In genomic region chr5:174839196-174839595, GRCh38 we compare ENCODE assay signal across 27 cellular contexts.
"Had no signal": no experiment of that assay in that cellular context is flagged by ENCODE, and none has a peak within 500 bp of the region (broad histone marks: within the 10 kb centered on the region; RNA-seq: fewer than 3 reads in every experiment).

No MANE protein-coding gene starts in this region.

- H3K79me2 ChIP-seq: parathyroid adenoma had no signal

- H3K36me3 ChIP-seq: esophagus squamous epithelium, neural progenitor cell, stomach, transverse colon had no signal

- H3K4me1 ChIP-seq: body of pancreas, parathyroid adenoma, stomach, testis, transverse colon had no signal

- H2AFZ ChIP-seq: parathyroid adenoma had no signal

- H3K9me3 ChIP-seq: body of pancreas, esophagus squamous epithelium, stomach, testis, transverse colon had no signal

- H3K27ac ChIP-seq: body of pancreas, coronary artery, esophagus squamous epithelium, neural progenitor cell, parathyroid adenoma, stomach, testis, transverse colon, VCaP had no signal

- H3K27me3 ChIP-seq: body of pancreas, neural progenitor cell, testis, transverse colon had no signal

- H3K4me2 ChIP-seq: neural progenitor cell had no signal

- ATAC-seq: body of pancreas; left colon; natural killer cell; right cardiac atrium; stimulated activated naive B cell treated with anti-CD40 and anti-IgM and Interleukin-4, amounts not matched to agents 10 μg/mL and 1 μg/mL and 100 μg/mL, for 72 hours had no signal

- H3K4me3 ChIP-seq: body of pancreas, coronary artery, esophagus squamous epithelium, neural progenitor cell, stomach, testis, transverse colon had no signal

- DNase-seq: activated CD4-positive, alpha-beta T cell treated with anti-CD3 and anti-CD28 coated beads for 4 hours; activated CD4-positive, alpha-beta T cell treated with anti-CD3 and anti-CD28 coated beads, Interleukin-2, amount 50 U/mL, for 48 hours; activated CD8-positive, alpha-beta memory T cell treated with anti-CD3 and anti-CD28 coated beads for 24 hours; activated effector memory CD4-positive, alpha-beta T cell treated with Interleukin-2 at 50 U/mL for 16 hours; activated naive CD4-positive, alpha-beta T cell treated with Interleukin-2 at 50 U/mL for 16 hours; aorta; body of pancreas; cerebellar nuclear complex; esophagus squamous epithelium; foreskin melanocyte; glutamatergic neuron; left colon; natural killer cell; occipital lobe; right cardiac atrium; stimulated activated CD4-positive, alpha-beta T cell treated with anti-CD3 and anti-CD28 coated beads, Interleukin-15, amount 100 ng/mL, for 24 hours; stimulated activated CD4-positive, alpha-beta T cell treated with anti-CD3 and anti-CD28 coated beads, Interleukin-2, amount 100 ng/mL, for 24 hours; stimulated activated naive B cell treated with anti-CD40 and anti-IgM and Interleukin-4, amounts not matched to agents 10 μg/mL and 1 μg/mL and 100 μg/mL, for 72 hours; stomach; SW 1271; T-helper 9 cell; testis; transverse colon had no signal

- H3K9ac ChIP-seq: neural progenitor cell, parathyroid adenoma had no signal
